Comparison of ENCODE assay signal across 8 cellular contexts in genomic region chr1:21149430-21149861, GRCh38. TPM values are rescaled to one million over a fixed set of nuclear protein-coding genes. Genes with fewer than 3 reads are reported as not detected.
DNase-seq lines count a peak whose midpoint lies in the region; ATAC-seq and TF ChIP-seq lines count a peak whose summit lies in the region.

No MANE protein-coding gene starts in this region.

- no peaks in the 10 kb centered on the region for H3K27me3 Mint-ChIP-seq in endodermal cell (ENCODE audit: insufficient read depth)
- H3K27me3 Mint-ChIP-seq in activated CD8-positive, alpha-beta T cell treated with anti-CD3 and anti-CD28 coated beads for 36 hours, result no peaks in the 10 kb centered on the region

- H3K4me3 ChIP-seq in endodermal cell (ENCODE audit: low read length), result no peak overlapping the region
- no peak overlapping the region for H3K4me3 ChIP-seq in effector memory CD4-positive, alpha-beta T cell (ENCODE audit: insufficient read depth, low read depth, low read length, poor library complexity, severe bottlenecking)

- POLR2A ChIA-PET in activated CD8-positive, alpha-beta T cell treated with anti-CD3 and anti-CD28 coated beads for 36 hours (lab: Charles Lee), result interaction anchor here (1.0 kb wide), 1 partner anchor 17 kb away, joined by 4 read pairs; no protein-coding TSS in a partner anchor

- peak; percentile 57 for DNase-seq in AG08396 (ENCODE audit: low spot score)
- DNase-seq in NCI-H446 (lab: John Stamatoyannopoulos, UW), result peak; percentile 3 to 13
- DNase-seq in endodermal cell, result no peak
- peak; percentile 19 for DNase-seq in mucosa of gallbladder (ENCODE audit: low spot score)
- DNase-seq in effector memory CD4-positive, alpha-beta T cell, result no peak
- no peak for DNase-seq in activated CD8-positive, alpha-beta T cell treated with anti-CD3 and anti-CD28 coated beads for 36 hours

- H3K36me3 Mint-ChIP-seq in endodermal cell (ENCODE audit: low read depth), result peaks cover 41% of the 10 kb centered on the region
- H3K36me3 Mint-ChIP-seq in activated CD8-positive, alpha-beta T cell treated with anti-CD3 and anti-CD28 coated beads for 36 hours (ENCODE audit: low read depth), result peaks cover 18% of the 10 kb centered on the region

- H3K9ac ChIP-seq in endodermal cell (ENCODE audit: extremely low read depth, low read length, poor library complexity, severe bottlenecking), result no peak overlapping the region

- ATAC-seq in HG03520 (IDR thresholded peaks at IDR 0.05; ENCODE audit: unreplicated experiment) (no peak), HG03521 (IDR thresholded peaks at IDR 0.05; ENCODE audit: unreplicated experiment) (no peak)
- ATAC-seq in activated CD8-positive, alpha-beta T cell treated with anti-CD3 and anti-CD28 coated beads for 36 hours, result no peak

- CTCF ChIA-PET in activated CD8-positive, alpha-beta T cell treated with anti-CD3 and anti-CD28 coated beads for 36 hours (lab: Charles Lee), result interaction anchor here (1.5 kb wide), 1 partner anchor 33 kb away, joined by 3 read pairs; no protein-coding TSS in a partner anchor

- intact Hi-C loops in activated CD8-positive, alpha-beta T cell treated with anti-CD3 and anti-CD28 coated beads for 36 hours (cut with micrococcal nuclease), result no loop called here

- H3K27me3 ChIP-seq in endodermal cell (ENCODE audit: control insufficient read depth, insufficient read depth, low read length, poor library complexity, severe bottlenecking), result no peaks in the 10 kb centered on the region
- no peaks in the 10 kb centered on the region for H3K27me3 ChIP-seq in effector memory CD4-positive, alpha-beta T cell (replicated peaks; ENCODE audit: control insufficient read depth, insufficient read depth, low read length, poor library complexity, severe bottlenecking)

- H3K27ac ChIP-seq in endodermal cell (ENCODE audit: low read depth, low read length), result peak overlapping the region; percentile 55
- no peak overlapping the region for H3K27ac ChIP-seq in effector memory CD4-positive, alpha-beta T cell (ENCODE audit: insufficient read depth, low read length, poor library complexity, severe bottlenecking)

- H3K27ac Mint-ChIP-seq in endodermal cell, result no peak overlapping the region
- H3K27ac Mint-ChIP-seq in activated CD8-positive, alpha-beta T cell treated with anti-CD3 and anti-CD28 coated beads for 36 hours, result no peak overlapping the region

- WGBS in endodermal cell (ENCODE audit: insufficient coverage in 1 of 2, insufficient read length in 1 of 2), 2 experiments, result 82 to 96% methylated on average over 3 of the region's 3 CpGs

- H3K4me1 Mint-ChIP-seq in endodermal cell, result no peaks in the 10 kb centered on the region
- peaks cover 3% of the 10 kb centered on the region for H3K4me1 Mint-ChIP-seq in activated CD8-positive, alpha-beta T cell treated with anti-CD3 and anti-CD28 coated beads for 36 hours (ENCODE audit: low read depth)

- H3K9me3 ChIP-seq in endodermal cell (ENCODE audit: control insufficient read depth, low read length), result no peaks in the 10 kb centered on the region
- H3K9me3 ChIP-seq in effector memory CD4-positive, alpha-beta T cell (ENCODE audit: control insufficient read depth, low read length), result no peaks in the 10 kb centered on the region

- H3K9me3 Mint-ChIP-seq in endodermal cell, result no peaks in the 10 kb centered on the region
- H3K9me3 Mint-ChIP-seq in activated CD8-positive, alpha-beta T cell treated with anti-CD3 and anti-CD28 coated beads for 36 hours, result no peaks in the 10 kb centered on the region

- no peaks in the 10 kb centered on the region for H3K4me1 ChIP-seq in endodermal cell (ENCODE audit: control insufficient read depth, insufficient read depth, low read length)
- H3K4me1 ChIP-seq in effector memory CD4-positive, alpha-beta T cell (ENCODE audit: control insufficient read depth, insufficient read depth, low read length, poor library complexity, severe bottlenecking), result no peaks in the 10 kb centered on the region

- TF ChIP-seq CTCF in endodermal cell (conservative IDR thresholded peaks at IDR 0.05), result no peak
- TF ChIP-seq CTCF in activated CD8-positive, alpha-beta T cell treated with anti-CD3 and anti-CD28 coated beads for 36 hours (IDR thresholded peaks at IDR 0.05), result no peak

- peaks cover 48% of the 10 kb centered on the region for H3K36me3 ChIP-seq in endodermal cell (ENCODE audit: control insufficient read depth, insufficient read depth, low read length)
- H3K36me3 ChIP-seq in effector memory CD4-positive, alpha-beta T cell (ENCODE audit: control insufficient read depth, insufficient read depth, low read length), result peaks cover 5% of the 10 kb centered on the region

- H3K4me3 Mint-ChIP-seq in endodermal cell, result no peak overlapping the region
- H3K4me3 Mint-ChIP-seq in activated CD8-positive, alpha-beta T cell treated with anti-CD3 and anti-CD28 coated beads for 36 hours, result no peak overlapping the region

RNA-seq across cellular contexts. Expression of gene EIF4G3, which starts 27.3 kb away (rescaled TPM):
- total RNA-seq in endodermal cell (100 to 1,000 TPM; 101 to 103 TPM), mucosa of gallbladder (63.9 TPM)
- polyA plus RNA-seq in endodermal cell (2013, experiment 1 of 2), result 83.5 TPM
- polyA plus RNA-seq in endodermal cell (2013, experiment 2 of 2), result 80.6 TPM
- 10 to 100 TPM; 48.2 to 48.4 TPM for total RNA-seq in activated CD8-positive, alpha-beta T cell treated with anti-CD3 and anti-CD28 coated beads for 36 hours

Comparison
In these comparisons a context has a peak if more than half of its experiments do, and no peak if none do; other contexts are left out.
1. DNase-seq: peak in AG08396 (single experiment), NCI-H446 (2 of 2) and mucosa of gallbladder (single experiment); none in endodermal cell (single experiment), effector memory CD4-positive, alpha-beta T cell (0 of 3) and activated CD8-positive, alpha-beta T cell treated with anti-CD3 and anti-CD28 coated beads for 36 hours (single experiment).